Comparison of ENCODE assay signal across 30 cellular contexts in genomic region chr22:22218302-22218701, GRCh38. TPM values are rescaled to one million over a fixed set of nuclear protein-coding genes. Genes with fewer than 3 reads are reported as not detected.
"Had no signal": no experiment of that assay in that cellular context is flagged by ENCODE, and none has a peak within 500 bp of the region (broad histone marks: within the 10 kb centered on the region; RNA-seq: fewer than 3 reads in every experiment).

No MANE protein-coding gene starts in this region.

- H3K27me3 Mint-ChIP-seq: dendritic cell treated with granulocyte-macrophage colony-stimulating factor and Interleukin-4, amounts not matched to agents 40 ng/mL and 50 ng/mL, for 4 days; naive thymus-derived CD4-positive, alpha-beta T cell; stimulated activated naive B cell treated with anti-CD40 and anti-IgM and Interleukin-4, amounts not matched to agents 10 μg/mL and 1 μg/mL and 100 μg/mL, for 72 hours; stimulated activated naive CD8-positive, alpha-beta T cell treated with anti-CD3 and anti-CD28 coated beads, Interleukin-15, Interleukin-2, amounts not matched to agents 100 ng/mL and 50 ng/mL, for 24 hours had no signal

- H3K9ac ChIP-seq: neural progenitor cell had no signal

- H3K36me3 Mint-ChIP-seq: naive thymus-derived CD4-positive, alpha-beta T cell; neural progenitor cell; stimulated activated naive B cell treated with anti-CD40 and anti-IgM and Interleukin-4, amounts not matched to agents 10 μg/mL and 1 μg/mL and 100 μg/mL, for 72 hours had no signal

- H3K4me3 ChIP-seq: colonic mucosa, gastrocnemius medialis, heart left ventricle, hepatocyte, neural progenitor cell, prostate gland, right atrium auricular region, thoracic aorta, tibial nerve, upper lobe of left lung had no signal

- H3K4me3 Mint-ChIP-seq: dendritic cell treated with granulocyte-macrophage colony-stimulating factor and Interleukin-4, amounts not matched to agents 40 ng/mL and 50 ng/mL, for 4 days; endodermal cell; naive thymus-derived CD4-positive, alpha-beta T cell; nephron; neural progenitor cell; stimulated activated naive B cell treated with anti-CD40 and anti-IgM and Interleukin-4, amounts not matched to agents 10 μg/mL and 1 μg/mL and 100 μg/mL, for 72 hours; stimulated activated naive CD8-positive, alpha-beta T cell treated with anti-CD3 and anti-CD28 coated beads, Interleukin-15, Interleukin-2, amounts not matched to agents 100 ng/mL and 50 ng/mL, for 24 hours had no signal

- ATAC-seq: esophagus mucosa; gastrocnemius medialis; heart left ventricle; left lobe of liver; naive thymus-derived CD4-positive, alpha-beta T cell; sciatic nerve; stimulated activated naive B cell treated with anti-CD40 and anti-IgM and Interleukin-4, amounts not matched to agents 10 μg/mL and 1 μg/mL and 100 μg/mL, for 72 hours had no signal

- H3K36me3 ChIP-seq: colonic mucosa, gastrocnemius medialis, heart left ventricle, neural progenitor cell, prostate gland, right atrium auricular region, thoracic aorta, tibial nerve, upper lobe of left lung had no signal

- H3K27me3 ChIP-seq: colonic mucosa, gastrocnemius medialis, right atrium auricular region, tibial nerve, upper lobe of left lung had no signal

- H3K9me3 Mint-ChIP-seq: dendritic cell treated with granulocyte-macrophage colony-stimulating factor and Interleukin-4, amounts not matched to agents 40 ng/mL and 50 ng/mL, for 4 days; endodermal cell; naive thymus-derived CD4-positive, alpha-beta T cell; nephron; neural progenitor cell; stimulated activated naive B cell treated with anti-CD40 and anti-IgM and Interleukin-4, amounts not matched to agents 10 μg/mL and 1 μg/mL and 100 μg/mL, for 72 hours; stimulated activated naive CD8-positive, alpha-beta T cell treated with anti-CD3 and anti-CD28 coated beads, Interleukin-15, Interleukin-2, amounts not matched to agents 100 ng/mL and 50 ng/mL, for 24 hours had no signal

- H3K4me1 Mint-ChIP-seq: endodermal cell, neural progenitor cell had no signal

- H3K4me1 ChIP-seq: colonic mucosa, gastrocnemius medialis, heart left ventricle, neural progenitor cell, prostate gland, right atrium auricular region, tibial nerve, upper lobe of left lung had no signal

- H3K79me2 ChIP-seq: hepatocyte had no signal

- H3K27ac ChIP-seq: colonic mucosa, epithelial cell of prostate, gastrocnemius medialis, heart left ventricle, hepatocyte, neural progenitor cell, prostate gland, right atrium auricular region, thoracic aorta, tibial nerve, upper lobe of left lung had no signal

- H3K4me2 ChIP-seq: hepatocyte, neural progenitor cell had no signal

- DNase-seq: colonic mucosa; effector CD8-positive, alpha-beta T cell; endodermal cell; foreskin fibroblast; gastrocnemius medialis; heart left ventricle; kidney; naive thymus-derived CD4-positive, alpha-beta T cell; stimulated activated CD4-positive, alpha-beta T cell treated with anti-CD3 and anti-CD28 coated beads, Interleukin-2, amount 100 ng/mL, for 24 hours; stimulated activated naive B cell treated with anti-CD40 and anti-IgM and Interleukin-4, amounts not matched to agents 10 μg/mL and 1 μg/mL and 100 μg/mL, for 72 hours; upper lobe of left lung had no signal

- H3K9me3 ChIP-seq: colonic mucosa, gastrocnemius medialis, heart left ventricle, prostate gland, right atrium auricular region, thoracic aorta, tibial nerve, upper lobe of left lung had no signal

- H2AFZ ChIP-seq: hepatocyte, neural progenitor cell had no signal

- H3K27ac Mint-ChIP-seq: dendritic cell treated with granulocyte-macrophage colony-stimulating factor and Interleukin-4, amounts not matched to agents 40 ng/mL and 50 ng/mL, for 4 days; endodermal cell; naive thymus-derived CD4-positive, alpha-beta T cell; nephron; neural progenitor cell; stimulated activated naive B cell treated with anti-CD40 and anti-IgM and Interleukin-4, amounts not matched to agents 10 μg/mL and 1 μg/mL and 100 μg/mL, for 72 hours; stimulated activated naive CD8-positive, alpha-beta T cell treated with anti-CD3 and anti-CD28 coated beads, Interleukin-15, Interleukin-2, amounts not matched to agents 100 ng/mL and 50 ng/mL, for 24 hours had no signal

RNA-seq across cellular contexts. Expression of gene VPREB1, which starts 26.3 kb away (rescaled TPM):
- total RNA-seq: chondrocyte; colonic mucosa; endodermal cell; esophagus mucosa; gastrocnemius medialis; heart left ventricle; hepatocyte; kidney; left lobe of liver; lung microvascular endothelial cell; mesenteric fat pad; naive thymus-derived CD4-positive, alpha-beta T cell; osteocyte; prostate gland; right atrium auricular region; sciatic nerve; skeletal muscle tissue; thoracic aorta; tibial nerve; upper lobe of left lung had no signal
- polyA plus RNA-seq: heart left ventricle; hepatocyte; liver; naive thymus-derived CD4-positive, alpha-beta T cell had no signal
